In the genomic region with DNA sequence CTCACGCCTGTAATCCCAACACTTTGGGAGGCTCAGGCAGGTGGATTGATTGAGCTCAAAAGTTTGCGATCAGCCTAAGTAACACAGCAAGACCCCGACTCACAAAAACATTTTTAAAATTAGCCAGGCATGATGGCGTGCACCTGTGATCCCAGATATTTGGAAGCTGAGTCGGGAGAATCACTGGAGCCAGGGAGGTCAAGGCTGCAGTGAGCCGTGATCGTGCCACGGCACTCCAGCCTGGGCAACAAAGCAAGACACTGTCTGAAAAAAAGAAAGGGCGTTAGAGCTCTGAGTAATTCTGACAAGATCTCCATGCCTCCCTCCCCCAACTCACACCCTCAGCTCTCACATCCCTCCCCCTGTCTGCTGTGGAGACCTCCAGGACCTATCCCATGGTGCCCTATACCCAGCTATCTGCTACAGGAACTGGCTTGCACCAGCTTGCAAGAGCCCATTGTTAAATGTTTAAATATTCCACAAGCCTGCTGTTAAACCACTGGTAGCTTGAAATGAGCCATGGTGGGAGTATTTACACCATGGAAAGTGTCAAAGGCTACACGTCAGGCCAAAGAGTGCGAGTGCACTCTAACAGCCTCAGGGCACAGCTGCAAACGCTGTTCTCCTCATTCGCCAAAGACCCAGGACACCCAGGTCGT, we compare ENCODE assay signal across 32 cellular contexts. TPM values are rescaled to one million over a fixed set of nuclear protein-coding genes. Genes with fewer than 3 reads are reported as not detected.
DNase-seq lines count a peak whose midpoint lies in the region; ATAC-seq and FAIRE-seq lines count a peak whose summit lies in the region.
"Had no signal": no experiment of that assay in that cellular context is flagged by ENCODE, and none has a peak within 500 bp of the region (broad histone marks: within the 10 kb centered on the region; RNA-seq: fewer than 3 reads in every experiment).

No MANE protein-coding gene starts in this region.

- H2BK5ac ChIP-seq in neuronal stem cell (ENCODE audit: low read length) = no peak overlapping the region

- no peak overlapping the region for H3K4me3 ChIP-seq in neuronal stem cell (ENCODE audit: low read length in 2 of 2)
- no peak overlapping the region for H3K4me3 ChIP-seq in small intestine (ENCODE audit: low read depth in 1 of 2, low read length in 2 of 2)
- H3K4me3 ChIP-seq: BLaER1 treated with 17β-estradiol and CSF1 and Interleukin-3, amounts not matched to agents 10 nM and 100 nM had no signal

- H3K9me3 Mint-ChIP-seq in activated CD4-positive, alpha-beta T cell treated with anti-CD3 and anti-CD28 coated beads for 36 hours (ENCODE audit: low read depth) = peaks cover 3% of the 10 kb centered on the region
- H3K9me3 Mint-ChIP-seq: activated naive CD4-positive, alpha-beta T cell treated with anti-CD3 and anti-CD28 coated beads, Interleukin-2, amount 50 U/mL, for 24 hours had no signal

- H4K91ac ChIP-seq in neuronal stem cell (ENCODE audit: low read depth, low read length, poor library complexity) = no peak overlapping the region

- H3K14ac ChIP-seq in neuronal stem cell (ENCODE audit: low read length) = no peak overlapping the region

- H2AFZ ChIP-seq in neuronal stem cell (ENCODE audit: low read length) = peak overlapping the region; percentile 45

- no peaks in the 10 kb centered on the region for H3K36me3 ChIP-seq in neuronal stem cell (replicated peaks in 1 of 2; ENCODE audit: control insufficient read depth in 2 of 2, insufficient read depth in 2 of 2, low read length in 2 of 2)
- H3K36me3 ChIP-seq in small intestine (ENCODE audit: control insufficient read depth in 2 of 2, insufficient read depth in 2 of 2, low read length in 2 of 2) = no peaks in the 10 kb centered on the region
- H3K36me3 ChIP-seq: BLaER1 treated with 17β-estradiol and CSF1 and Interleukin-3, amounts not matched to agents 10 nM and 100 nM had no signal

- no peak overlapping the region for H3K23ac ChIP-seq in neuronal stem cell (ENCODE audit: low read depth, low read length, poor library complexity)

- FAIRE-seq in small intestine (lab: Jason Lieb, UNC) = no peak
- FAIRE-seq: D721Med, GM19239, RCC 7860, urothelium cell line had no signal

- H3K9me3 ChIP-seq in neuronal stem cell (replicated peaks in 1 of 2; ENCODE audit: control insufficient read depth in 2 of 2, insufficient read depth in 1 of 2, low read depth in 1 of 2, low read length in 2 of 2) (peaks cover 2 to 3% of the 10 kb centered on the region in 2 donors), small intestine (ENCODE audit: control insufficient read depth, low read depth) (no peaks in the 10 kb centered on the region)

- no peak overlapping the region for H3K4me2 ChIP-seq in neuronal stem cell (ENCODE audit: insufficient read depth, low read length, poor library complexity, severe bottlenecking)
- H3K4me2 ChIP-seq: BLaER1 treated with 17β-estradiol and CSF1 and Interleukin-3, amounts not matched to agents 10 nM and 100 nM had no signal

- no peaks in the 10 kb centered on the region for H3K36me3 Mint-ChIP-seq in activated CD4-positive, alpha-beta T cell treated with anti-CD3 and anti-CD28 coated beads for 36 hours (ENCODE audit: low read depth)
- H3K36me3 Mint-ChIP-seq: activated naive CD4-positive, alpha-beta T cell treated with anti-CD3 and anti-CD28 coated beads, Interleukin-2, amount 50 U/mL, for 24 hours; brain had no signal

- no peak for DNase-seq in activated CD4-positive, alpha-beta T cell treated with anti-CD3 and anti-CD28 coated beads for 36 hours
- no peak for DNase-seq in activated CD4-positive, alpha-beta T cell treated with anti-CD3 and anti-CD28 coated beads for 4 hours
- DNase-seq in D341Med (ENCODE audit: low spot score) (peak; percentile 11), ecto neural progenitor cell (ENCODE audit: low spot score) (peak; percentile 25), neuronal stem cell (ENCODE audit: low spot score) (no peak), medulla oblongata (ENCODE audit: extremely low spot score) (no peak), small intestine (no peak), NCI-H1092 (lab: John Stamatoyannopoulos, UW) (no peak)
- DNase-seq: activated CD4-positive, alpha-beta T cell treated with anti-CD3 and anti-CD28 coated beads, Interleukin-2, amount 10 ng/mL, durations not matched to agents 24 days and 14 days; amniotic stem cell; cerebellar nuclear complex; hypothalamus; mesenchymal stem cell; NCI-H1092 treated with DMSO at 0.1 percent for 48 hours; NCI-H187; NCI-H2171 treated with DMSO at 0.1 percent for 48 hours; NCI-H510A; occipital lobe; SHP77 treated with DMSO at 0.1 percent for 48 hours; stimulated activated naive B cell treated with anti-CD40 and anti-IgM and Interleukin-4, amounts not matched to agents 10 μg/mL and 1 μg/mL and 100 μg/mL, for 72 hours; T-helper 9 cell had no signal

- no peak overlapping the region for H2BK12ac ChIP-seq in neuronal stem cell (ENCODE audit: low read length)

- H3K27me3 Mint-ChIP-seq in activated CD4-positive, alpha-beta T cell treated with anti-CD3 and anti-CD28 coated beads for 36 hours = no peaks in the 10 kb centered on the region
- H3K27me3 Mint-ChIP-seq: activated CD4-positive, alpha-beta T cell treated with anti-CD3 and anti-CD28 coated beads, Interleukin-2, amount 10 ng/mL, durations not matched to agents 24 days and 14 days; activated naive CD4-positive, alpha-beta T cell treated with anti-CD3 and anti-CD28 coated beads, Interleukin-2, amount 50 U/mL, for 24 hours had no signal

- no peak for ATAC-seq in activated CD4-positive, alpha-beta T cell treated with anti-CD3 and anti-CD28 coated beads for 36 hours
- ATAC-seq: left lobe of liver; stimulated activated naive B cell treated with anti-CD40 and anti-IgM and Interleukin-4, amounts not matched to agents 10 μg/mL and 1 μg/mL and 100 μg/mL, for 72 hours had no signal

- peak overlapping the region; percentile 47 for H3K27ac Mint-ChIP-seq in activated CD4-positive, alpha-beta T cell treated with anti-CD3 and anti-CD28 coated beads for 36 hours
- H3K27ac Mint-ChIP-seq: stimulated activated naive B cell treated with anti-CD40 and anti-IgM and Interleukin-4, amounts not matched to agents 10 μg/mL and 1 μg/mL and 100 μg/mL, for 72 hours had no signal

- peaks cover 56% of the 10 kb centered on the region for H3K4me1 Mint-ChIP-seq in activated CD4-positive, alpha-beta T cell treated with anti-CD3 and anti-CD28 coated beads for 36 hours

- no peak overlapping the region for H3K9ac ChIP-seq in neuronal stem cell (ENCODE audit: low read depth, low read length, poor library complexity)
- H3K9ac ChIP-seq: BLaER1 treated with 17β-estradiol and CSF1 and Interleukin-3, amounts not matched to agents 10 nM and 100 nM had no signal

- no peak overlapping the region for H2BK120ac ChIP-seq in neuronal stem cell (ENCODE audit: low read depth, low read length)

- no peaks in the 10 kb centered on the region for H3K27me3 ChIP-seq in neuronal stem cell (ENCODE audit: control insufficient read depth in 3 of 3, insufficient read depth in 3 of 3, low read depth in 1 of 3, low read length in 3 of 3)
- H3K27me3 ChIP-seq in small intestine (ENCODE audit: control insufficient read depth in 2 of 2, insufficient read depth in 2 of 2, low read length in 2 of 2) = no peaks in the 10 kb centered on the region
- H3K27me3 ChIP-seq: BLaER1 treated with 17β-estradiol and CSF1 and Interleukin-3, amounts not matched to agents 10 nM and 100 nM had no signal

- POLR2A ChIA-PET in activated CD4-positive, alpha-beta T cell treated with anti-CD3 and anti-CD28 coated beads for 36 hours (lab: Charles Lee) = interaction anchor here (0.6 to 1.0 kb wide), 3 partner anchors 9 to 123 kb away, joined by 3 read pairs; no protein-coding TSS in a partner anchor

- no peak overlapping the region for H3K4ac ChIP-seq in neuronal stem cell (ENCODE audit: low read length)

- H2AK5ac ChIP-seq in neuronal stem cell (ENCODE audit: low read depth, low read length) = no peak overlapping the region

- H3K4me1 ChIP-seq in neuronal stem cell (ENCODE audit: control insufficient read depth in 2 of 2, insufficient read depth in 1 of 2, low read depth in 1 of 2, low read length in 2 of 2) (peaks cover 0 to 5% of the 10 kb centered on the region in 2 donors), small intestine (ENCODE audit: control insufficient read depth in 2 of 2, insufficient read depth in 1 of 2, low read depth in 1 of 2, low read length in 1 of 2) (peaks cover 2% of the 10 kb centered on the region in 2 donors)

- H3K27ac ChIP-seq in neuronal stem cell (replicated peaks; ENCODE audit: low read length) (no peak overlapping the region), small intestine (ENCODE audit: low read depth in 1 of 2, low read length in 1 of 2) (no peak overlapping the region)
- H3K27ac ChIP-seq: 22Rv1; BLaER1 treated with 17β-estradiol and CSF1 and Interleukin-3, amounts not matched to agents 10 nM and 100 nM; VCaP had no signal

- no peak overlapping the region for H3K4me3 Mint-ChIP-seq in activated CD4-positive, alpha-beta T cell treated with anti-CD3 and anti-CD28 coated beads for 36 hours
- H3K4me3 Mint-ChIP-seq: activated CD4-positive, alpha-beta T cell treated with anti-CD3 and anti-CD28 coated beads, Interleukin-2, amount 10 ng/mL, durations not matched to agents 24 days and 14 days; activated T-helper 1 cell treated with anti-CD3 and anti-CD28 coated beads, Interleukin-12 subunit alpha, Interleukin-12 subunit beta, Interleukin-2, Interleukin-4 antibody, amounts not matched to agents 30 ng/mL and 10 ng/mL and 1 ng/mL, durations not matched to agents 14 hours and 24 hours and 36 hours; brain; stimulated activated naive B cell treated with anti-CD40 and anti-IgM and Interleukin-4, amounts not matched to agents 10 μg/mL and 1 μg/mL and 100 μg/mL, for 72 hours had no signal

- WGBS in neuronal stem cell (ENCODE audit: extremely low coverage in 2 of 2, insufficient read length in 2 of 2, insufficient replicate concordance in 1 of 2), 2 donors = no CpG with 5 or more reads among the region's 14 CpGs
- WGBS in small intestine, 3 donors = 79 to 91% (median 86%) methylated on average over 14 of the region's 14 CpGs

- no peaks in the 10 kb centered on the region for H3K79me1 ChIP-seq in neuronal stem cell (ENCODE audit: low read depth, low read length)

- H4K8ac ChIP-seq in neuronal stem cell (ENCODE audit: low read depth, low read length) = no peak overlapping the region

- CTCF ChIA-PET in activated CD4-positive, alpha-beta T cell treated with anti-CD3 and anti-CD28 coated beads for 36 hours (lab: Charles Lee) = interaction anchor here (0.6 to 2.0 kb wide), 3 partner anchors 19 to 83 kb away, joined by 3 to 6 read pairs (median 3); no protein-coding TSS in a partner anchor

- no peak overlapping the region for H3K18ac ChIP-seq in neuronal stem cell (ENCODE audit: low read length)

- intact Hi-C loops in activated CD4-positive, alpha-beta T cell treated with anti-CD3 and anti-CD28 coated beads for 36 hours (cut with DNase I, micrococcal nuclease) = no loop called here

- H2BK15ac ChIP-seq in neuronal stem cell (ENCODE audit: low read length) = no peak overlapping the region

RNA-seq across cellular contexts. Expression of gene PPP2R5C, which starts 35.1 kb away (rescaled TPM):
- total RNA-seq in activated CD4-positive, alpha-beta T cell treated with anti-CD3 and anti-CD28 coated beads for 36 hours = 100 to 1,000 TPM; 232 to 281 TPM
- 199 TPM for polyA plus RNA-seq in neuronal stem cell (2013, experiment 1 of 2)
- polyA plus RNA-seq in neuronal stem cell (2013, experiment 2 of 2) = 209 TPM
- polyA plus RNA-seq in small intestine = 10 to 100 TPM; 59.6 to 77.2 (median 71.3) TPM

Comparison
In these comparisons a context has a peak if more than half of its experiments do, and no peak if none do; other contexts are left out.
1. DNase-seq: peak in D341Med (single experiment) and ecto neural progenitor cell (single experiment); none in activated CD4-positive, alpha-beta T cell treated with anti-CD3 and anti-CD28 coated beads for 36 hours (single experiment), activated CD4-positive, alpha-beta T cell treated with anti-CD3 and anti-CD28 coated beads for 4 hours (0 of 2), neuronal stem cell (single experiment), medulla oblongata (single experiment), small intestine (single experiment) and NCI-H1092 (single experiment).